In the genomic region with DNA sequence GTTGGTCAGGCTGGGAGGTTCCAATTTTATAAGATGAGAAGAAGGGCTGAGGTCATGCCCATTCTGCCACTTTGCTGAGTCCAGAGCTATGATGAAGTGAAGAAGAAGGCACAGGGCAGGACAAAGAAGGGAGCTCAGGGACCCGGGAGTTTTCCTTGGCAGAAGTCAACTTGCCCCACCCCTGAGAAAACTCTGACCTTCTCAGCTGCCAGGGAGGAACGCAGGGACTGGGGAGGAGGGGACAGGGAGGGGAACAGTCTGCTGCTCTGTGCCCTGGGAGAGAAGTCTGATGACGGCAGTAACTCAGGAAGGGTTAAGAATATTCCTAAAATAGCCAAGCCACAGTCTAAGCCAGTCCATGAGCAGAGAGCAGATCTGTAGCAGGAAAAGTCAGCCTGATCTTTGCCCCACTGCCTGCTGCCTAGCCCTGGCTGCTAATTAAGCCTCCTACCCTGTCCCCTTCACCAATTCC, we compare ENCODE assay signal across 9 cellular contexts. TPM values are rescaled to one million over a fixed set of nuclear protein-coding genes. Genes with fewer than 3 reads are reported as not detected.
A peak's percentile ranks its signal among the peaks of the same experiment; 100 is the strongest.
DNase-seq lines count a peak whose midpoint lies in the region; ATAC-seq and TF ChIP-seq lines count a peak whose summit lies in the region.
"Had no signal": no experiment of that assay in that cellular context is flagged by ENCODE, and none has a peak within 500 bp of the region (broad histone marks: within the 10 kb centered on the region; RNA-seq: fewer than 3 reads in every experiment).

No MANE protein-coding gene starts in this region.

- no peaks in the 10 kb centered on the region for H3K27me3 ChIP-seq in Panc1 (ENCODE audit: control insufficient read depth, insufficient read depth, low read length)
- no peaks in the 10 kb centered on the region for H3K27me3 ChIP-seq in right atrium auricular region
- H3K27me3 ChIP-seq in smooth muscle cell (ENCODE audit: low read depth), result no peaks in the 10 kb centered on the region
- H3K27me3 ChIP-seq: brain microvascular endothelial cell had no signal

- CTCF ChIA-PET in Panc1 (lab: Charles Lee), result interaction anchor here (1.2 kb wide), 1 partner anchor 14 kb away, joined by 3 read pairs; no protein-coding TSS in a partner anchor

- DNase-seq in Panc1 (ENCODE audit: low read depth, low spot score) (no peak), right atrium auricular region (ENCODE audit: low spot score) (peak; percentile 77), smooth muscle cell (lab: John Stamatoyannopoulos, UW; ENCODE audit: unreplicated experiment) (no peak), NCI-H2107 (lab: John Stamatoyannopoulos, UW) (no peak)
- DNase-seq in activated T-cell treated with anti-CD3 and anti-CD28 coated beads, Interleukin-2, amount 50 U/mL, for 48 hours, result no peak
- DNase-seq in activated CD4-positive, CD25-positive, alpha-beta regulatory T cell (lab: John Stamatoyannopoulos, UW), result no peak
- DNase-seq: brain microvascular endothelial cell, MV-4-11 had no signal

- BruUV-seq in Panc1 (replicated peaks; lab: Mats Ljungman, UMichigan), result no TSS peak

- H3K27ac ChIP-seq in Panc1 (ENCODE audit: low read length) (no peak overlapping the region), right atrium auricular region (peak overlapping the region; percentile 73), smooth muscle cell (ENCODE audit: low read depth) (peak overlapping the region; percentile 31)
- H3K27ac ChIP-seq: brain microvascular endothelial cell had no signal

- ATAC-seq in Panc1, result peak; percentile 47; the same call in 1 of the 2 replicates

- H3K4me1 ChIP-seq in Panc1 (ENCODE audit: control insufficient read depth, insufficient read depth, low read length) (no peaks in the 10 kb centered on the region), right atrium auricular region (peaks cover 0 to 18% of the 10 kb centered on the region in 2 donors), smooth muscle cell (ENCODE audit: low read depth) (peaks cover 4% of the 10 kb centered on the region)

- intact Hi-C loops in Panc1 (cut with micrococcal nuclease; ENCODE audit: unreplicated experiment), result no loop called here

- POLR2A ChIA-PET in Panc1 (lab: Charles Lee), result no interaction called here

- H3K36me3 ChIP-seq in Panc1 (ENCODE audit: control insufficient read depth, insufficient read depth, low read length) (no peaks in the 10 kb centered on the region), right atrium auricular region (no peaks in the 10 kb centered on the region), smooth muscle cell (ENCODE audit: low read depth) (no peaks in the 10 kb centered on the region)
- H3K36me3 ChIP-seq: brain microvascular endothelial cell had no signal

- in situ Hi-C loops in Panc1 (cut with HindIII; ENCODE audit: low pct_unique_long_range_greater_than_20kb, low sequenced_read_pairs), result no loop called here

- H3K79me2 ChIP-seq in smooth muscle cell (ENCODE audit: low read depth), result no peaks in the 10 kb centered on the region

- peak overlapping the region; percentile 67 for H3K4me2 ChIP-seq in smooth muscle cell

- H3F3A ChIP-seq in smooth muscle cell (ENCODE audit: low read depth), result peaks cover 13% of the 10 kb centered on the region

- peak overlapping the region; percentile 37 for H2AFZ ChIP-seq in smooth muscle cell (ENCODE audit: low read depth)

- H3K9ac ChIP-seq in smooth muscle cell (ENCODE audit: low read depth), result no peak overlapping the region

- H3K9me3 ChIP-seq in Panc1 (ENCODE audit: control insufficient read depth, insufficient read depth, low read depth, low read length), result no peaks in the 10 kb centered on the region
- H3K9me3 ChIP-seq in right atrium auricular region, result no peaks in the 10 kb centered on the region
- no peaks in the 10 kb centered on the region for H3K9me3 ChIP-seq in smooth muscle cell (replicated peaks; ENCODE audit: low read depth)

- TF ChIP-seq CTCF in Panc1 (IDR thresholded peaks at IDR 0.05) (no peak), right atrium auricular region (IDR thresholded peaks at IDR 0.05) (no peak), smooth muscle cell (IDR thresholded peaks at IDR 0.05; ENCODE audit: borderline replicate concordance, insufficient read depth, poor library complexity, severe bottlenecking) (no peak)

- H3K4me3 ChIP-seq in Panc1 (ENCODE audit: low read depth in 2 of 2, low read length in 2 of 2) (no peak overlapping the region), right atrium auricular region (no peak overlapping the region), smooth muscle cell (no peak overlapping the region)

- 54% methylated on average over 3 of the region's 3 CpGs for WGBS in smooth muscle cell (ENCODE audit: low lambda C conversion rate)

- H4K20me1 ChIP-seq in smooth muscle cell (ENCODE audit: low read depth), result no peaks in the 10 kb centered on the region

RNA-seq across cellular contexts. Expression of a gene that starts 11.7 kb away (rescaled TPM):
- total RNA-seq in Panc1 (2021; ENCODE audit: unreplicated experiment) (14.8 TPM), right atrium auricular region (100 to 1,000 TPM in 1 of 2 donors, 10 to 100 TPM in 1; 67.8 to 195 TPM), smooth muscle cell (0.99 TPM in 1 of 2 replicates, not detected in the other)
- polyA plus RNA-seq in Panc1 (2012; ENCODE audit: insufficient read length), result 26.4 TPM
- not detected in 2 replicates for polyA plus RNA-seq in smooth muscle cell
- total RNA-seq: natural killer cell treated with Interleukin-12 subunit alpha and Interleukin-12 subunit beta and Interleukin-15 and Interleukin-18, amount 100 ng/mL, for 72 hours had no signal

RNA-seq across cellular contexts. Expression of a gene that starts 21.6 kb away (rescaled TPM):
- 5.2 TPM for total RNA-seq in Panc1 (2021; ENCODE audit: unreplicated experiment)
- polyA plus RNA-seq in Panc1 (2012; ENCODE audit: insufficient read length), result 10.0 TPM
- total RNA-seq in right atrium auricular region, result 10 to 100 TPM; 20.9 to 33.8 TPM
- total RNA-seq in smooth muscle cell, result 2.6 and 6.7 TPM in 2 replicates
- 2.3 and 4.1 TPM in 2 replicates for polyA plus RNA-seq in smooth muscle cell
- total RNA-seq: natural killer cell treated with Interleukin-12 subunit alpha and Interleukin-12 subunit beta and Interleukin-15 and Interleukin-18, amount 100 ng/mL, for 72 hours had no signal

RNA-seq across cellular contexts. Expression of a gene that starts 22.6 kb away (rescaled TPM):
- total RNA-seq in Panc1 (2021; ENCODE audit: unreplicated experiment) (1.0 TPM), right atrium auricular region (10 to 100 TPM; 57.0 to 81.3 TPM), smooth muscle cell (0.09 and 0.90 TPM in 2 replicates)
- polyA plus RNA-seq in Panc1 (2012; ENCODE audit: insufficient read length), result 1.1 TPM
- 0.16 and 0.35 TPM in 2 replicates for polyA plus RNA-seq in smooth muscle cell
- total RNA-seq: natural killer cell treated with Interleukin-12 subunit alpha and Interleukin-12 subunit beta and Interleukin-15 and Interleukin-18, amount 100 ng/mL, for 72 hours had no signal

RNA-seq across cellular contexts. Expression of a gene that starts 40.1 kb away (rescaled TPM):
- total RNA-seq in Panc1 (2021; ENCODE audit: unreplicated experiment) (not detected), right atrium auricular region (not detected), smooth muscle cell (7.0 TPM in 1 of 2 replicates, not detected in the other)
- polyA plus RNA-seq in Panc1 (2012; ENCODE audit: insufficient read length), result not detected
- polyA plus RNA-seq in smooth muscle cell, result not detected in 2 replicates
- total RNA-seq: natural killer cell treated with Interleukin-12 subunit alpha and Interleukin-12 subunit beta and Interleukin-15 and Interleukin-18, amount 100 ng/mL, for 72 hours had no signal

Comparison
In these comparisons a context has a peak if more than half of its experiments do, and no peak if none do; other contexts are left out.
1. RNA of a gene that starts 22.6 kb away (total RNA-seq): 57.0 to 81.3 TPM in right atrium auricular region; 1.0 TPM in Panc1 (single experiment) and 0.09 to 0.90 TPM in smooth muscle cell; every median in the first group is over 10 times any median in the second.